Comparison of ENCODE assay signal across 24 cellular contexts in the genomic region with DNA sequence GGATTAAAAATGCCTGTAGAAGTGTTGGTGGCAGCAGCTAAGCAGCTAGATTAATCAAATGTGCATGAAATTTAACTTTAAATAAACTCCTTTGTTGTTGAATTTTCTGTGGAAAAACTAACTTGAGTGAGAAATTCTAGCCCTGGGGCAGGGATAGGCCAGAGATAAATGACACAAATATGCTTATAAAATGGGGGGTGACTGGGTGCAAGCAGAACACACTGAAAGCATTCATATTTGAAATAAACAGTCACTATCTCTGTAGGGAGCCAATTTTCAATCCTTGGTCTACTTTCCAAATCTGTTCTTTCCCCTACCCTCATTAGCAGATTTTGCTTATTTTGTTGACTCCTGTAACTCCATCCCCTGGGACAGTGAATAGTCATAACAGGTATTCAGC. TPM values are rescaled to one million over a fixed set of nuclear protein-coding genes. Genes with fewer than 3 reads are reported as not detected.
DNase-seq lines count a peak whose midpoint lies in the region; ATAC-seq and TF ChIP-seq lines count a peak whose summit lies in the region.
"Had no signal": no experiment of that assay in that cellular context is flagged by ENCODE, and none has a peak within 500 bp of the region (broad histone marks: within the 10 kb centered on the region; RNA-seq: fewer than 3 reads in every experiment).

No MANE protein-coding gene starts in this region.

- H3K4me3 ChIP-seq in dorsolateral prefrontal cortex (no peak overlapping the region), neutrophil (ENCODE audit: low read depth in 1 of 2, low read length in 1 of 2) (no peak overlapping the region)
- H3K4me3 ChIP-seq: BLaER1, esophagus muscularis mucosa, K562 had no signal

- TF ChIP-seq CTCF in dorsolateral prefrontal cortex (IDR thresholded peaks at IDR 0.05 in 54 of 56, conservative IDR thresholded peaks at IDR 0.05 in 2 of 56; ENCODE audit: low read depth in 1 of 56, partially characterized antibody in 56 of 56) (no peak), neutrophil (IDR thresholded peaks at IDR 0.05) (no peak)

- H3K36me3 ChIP-seq in neutrophil = peaks cover 5% of the 10 kb centered on the region

- H3K27ac ChIP-seq in dorsolateral prefrontal cortex = peak overlapping the region in 57 of 59 donors; percentile 17 to 92 (median 71)
- H3K27ac ChIP-seq in neutrophil = peak overlapping the region; percentile 49
- H3K27ac ChIP-seq: BLaER1, esophagus muscularis mucosa had no signal

- DNase-seq in COLO829 (ENCODE audit: low spot score) (peak; percentile 63), NCI-H69 (lab: John Stamatoyannopoulos, UW) (peak; percentile 43), dorsolateral prefrontal cortex (no peak), NCI-H345 treated with DMSO at 0.1 percent for 48 hours (lab: John Stamatoyannopoulos, UW; ENCODE audit: unreplicated experiment) (no peak), NCI-H2227 (lab: John Stamatoyannopoulos, UW; ENCODE audit: unreplicated experiment) (no peak), NCI-H128 (lab: John Stamatoyannopoulos, UW; ENCODE audit: unreplicated experiment) (no peak)
- DNase-seq: ACHN; activated CD4-positive, alpha-beta T cell treated with anti-CD3 and anti-CD28 coated beads for 36 hours; activated naive CD4-positive, alpha-beta T cell treated with anti-CD3 and anti-CD28 coated beads, Interleukin-2, amount 50 U/mL, for 16 hours; activated T-cell treated with anti-CD3 and anti-CD28 coated beads, Interleukin-2, amount 50 U/mL, for 48 hours; effector CD8-positive, alpha-beta T cell; GOT3; mammary epithelial cell; MM.1S; NCI-H146; NCI-H2171; occipital lobe; SHP77; stimulated activated naive CD8-positive, alpha-beta T cell treated with anti-CD3 and anti-CD28 coated beads, Interleukin-15, amount 100 ng/mL, for 72 hours had no signal

- peaks cover 26 to 36% of the 10 kb centered on the region in 2 experiments for H3K4me1 ChIP-seq in neutrophil (ENCODE audit: control insufficient read depth in 1 of 2, insufficient read depth in 1 of 2, low read depth in 1 of 2, low read length in 1 of 2)

- H3K9me3 ChIP-seq in neutrophil = no peaks in the 10 kb centered on the region
- H3K9me3 ChIP-seq: BLaER1, esophagus muscularis mucosa had no signal

- intact Hi-C loops in dorsolateral prefrontal cortex (cut with DNase I) = no loop called here

- ATAC-seq in HG03175 (IDR thresholded peaks at IDR 0.05; ENCODE audit: unreplicated experiment) = no peak
- ATAC-seq: K562; stimulated activated naive CD8-positive, alpha-beta T cell treated with anti-CD3 and anti-CD28 coated beads, Interleukin-15, amount 100 ng/mL, for 72 hours had no signal

- H3K27me3 ChIP-seq in dorsolateral prefrontal cortex (no peaks in the 10 kb centered on the region), neutrophil (no peaks in the 10 kb centered on the region)
- H3K27me3 ChIP-seq: BLaER1, esophagus muscularis mucosa had no signal

RNA-seq across cellular contexts. Expression of a gene that starts 47.9 kb away (rescaled TPM):
- 100 to 1,000 TPM in 35 of 120 experiments, 10 to 100 TPM in 85; 61.1 to 192 (median 89.2) TPM for total RNA-seq in dorsolateral prefrontal cortex

Comparison
In these comparisons a context has a peak if more than half of its experiments do, and no peak if none do; other contexts are left out.
1. DNase-seq: peak in COLO829 (single experiment) and NCI-H69 (single experiment); none in dorsolateral prefrontal cortex (0 of 10), NCI-H345 treated with DMSO at 0.1 percent for 48 hours (single experiment), NCI-H2227 (single experiment) and NCI-H128 (single experiment).